ENCODE assay signal across 13 cellular contexts in genomic region chr2:189658808-189659207, GRCh38. TPM values are rescaled to one million over a fixed set of nuclear protein-coding genes. Genes with fewer than 3 reads are reported as not detected.
DNase-seq lines count a peak whose midpoint lies in the region; ATAC-seq lines count a peak whose summit lies in the region.
"Had no signal": no experiment of that assay in that cellular context is flagged by ENCODE, and none has a peak within 500 bp of the region (broad histone marks: within the 10 kb centered on the region; RNA-seq: fewer than 3 reads in every experiment).

No MANE protein-coding gene starts in this region.

- peaks cover 4% of the 10 kb centered on the region for H3K36me3 Mint-ChIP-seq in T-helper 2 cell treated with Interferon-gamma antibody and Interleukin-4, amounts not matched to agents 5 μg/mL and 100 μg/mL, for 36 hours (ENCODE audit: low read depth)

- peak overlapping the region in 1 of 2 experiments; percentile 79 for H2BK12ac ChIP-seq in mesenchymal stem cell (ENCODE audit: low read length in 2 of 2)

- H4K8ac ChIP-seq in mesenchymal stem cell (ENCODE audit: low read length), result no peak overlapping the region

- H3K18ac ChIP-seq in mesenchymal stem cell (ENCODE audit: low read depth in 1 of 2, low read length in 2 of 2), result peak overlapping the region in 1 of 2 experiments; percentile 84

- WGBS in mesenchymal stem cell, result 77% methylated on average over 3 of the region's 5 CpGs

- peak overlapping the region; percentile 6 for H2BK15ac ChIP-seq in mesenchymal stem cell (ENCODE audit: low read depth, poor library complexity, severe bottlenecking)

- H3K4me3 Mint-ChIP-seq in T-helper 2 cell treated with Interferon-gamma antibody and Interleukin-4, amounts not matched to agents 5 μg/mL and 100 μg/mL, for 36 hours, result peak overlapping the region; percentile 62

- no peak overlapping the region for H2BK120ac ChIP-seq in mesenchymal stem cell (ENCODE audit: low read depth, low read length)

- H3K27me3 ChIP-seq in mesenchymal stem cell (ENCODE audit: control insufficient read depth in 1 of 2, insufficient read depth in 1 of 2, low read length in 2 of 2), result no peaks in the 10 kb centered on the region

- no peak overlapping the region for H3K4me2 ChIP-seq in mesenchymal stem cell (ENCODE audit: low read length, poor library complexity, severe bottlenecking)

- peak overlapping the region; percentile 22 for H4K91ac ChIP-seq in mesenchymal stem cell (ENCODE audit: low read length)

- peaks cover 7% of the 10 kb centered on the region for H3K9me3 Mint-ChIP-seq in T-helper 2 cell treated with Interferon-gamma antibody and Interleukin-4, amounts not matched to agents 5 μg/mL and 100 μg/mL, for 36 hours

- peaks cover 6% of the 10 kb centered on the region for H3K79me1 ChIP-seq in mesenchymal stem cell (replicated peaks; ENCODE audit: low read length, poor library complexity, severe bottlenecking)

- no peak overlapping the region for H2BK5ac ChIP-seq in mesenchymal stem cell (ENCODE audit: low read depth, low read length, poor library complexity, severe bottlenecking)

- H3K4me3 ChIP-seq in mesenchymal stem cell (ENCODE audit: insufficient read depth in 1 of 2, low read depth in 1 of 2, low read length in 2 of 2), result no peak overlapping the region

- H3K27ac Mint-ChIP-seq in T-helper 2 cell treated with Interferon-gamma antibody and Interleukin-4, amounts not matched to agents 5 μg/mL and 100 μg/mL, for 36 hours, result peak overlapping the region; percentile 85

- H3K4ac ChIP-seq in mesenchymal stem cell (ENCODE audit: low read depth in 1 of 2, low read length in 2 of 2), result no peak overlapping the region

- H3K4me1 Mint-ChIP-seq in T-helper 2 cell treated with Interferon-gamma antibody and Interleukin-4, amounts not matched to agents 5 μg/mL and 100 μg/mL, for 36 hours (ENCODE audit: low read depth), result peaks cover 36% of the 10 kb centered on the region

- H3K27me3 Mint-ChIP-seq in T-helper 2 cell treated with Interferon-gamma antibody and Interleukin-4, amounts not matched to agents 5 μg/mL and 100 μg/mL, for 36 hours (ENCODE audit: low read depth), result no peaks in the 10 kb centered on the region

- H2AK5ac ChIP-seq in mesenchymal stem cell (ENCODE audit: low read length, severe bottlenecking), result no peak overlapping the region

- ATAC-seq in GM18867 (IDR thresholded peaks at IDR 0.05; ENCODE audit: unreplicated experiment) (peak; percentile 20), HG02973 (IDR thresholded peaks at IDR 0.05; ENCODE audit: unreplicated experiment) (no peak), HG02642 (IDR thresholded peaks at IDR 0.05; ENCODE audit: poor library complexity, unreplicated experiment) (no peak)
- ATAC-seq: PC-3 had no signal

- H3K14ac ChIP-seq in mesenchymal stem cell (ENCODE audit: low read length in 2 of 2), result no peak overlapping the region

- H2AFZ ChIP-seq in mesenchymal stem cell (ENCODE audit: low read depth, low read length), result no peak overlapping the region

- DNase-seq in AG20443 (ENCODE audit: low spot score), result peak; percentile 20
- DNase-seq in T-helper 2 cell treated with Interferon-gamma antibody and Interleukin-4, amounts not matched to agents 5 μg/mL and 100 μg/mL, for 36 hours (ENCODE audit: low spot score), result no peak
- DNase-seq in mesenchymal stem cell, result no peak
- DNase-seq in NCI-H69 (lab: John Stamatoyannopoulos, UW), result no peak
- DNase-seq in GM03348 (ENCODE audit: low spot score), result no peak
- DNase-seq: Caco-2; GOT3; PC-3; stimulated activated CD4-positive, alpha-beta T cell treated with anti-CD3 and anti-CD28 coated beads, Interleukin-12 subunit alpha, Interleukin-12 subunit beta, amount 100 ng/mL, for 4 hours; T-helper 9 cell had no signal

- H3K4me1 ChIP-seq in mesenchymal stem cell (ENCODE audit: control insufficient read depth, insufficient read depth, low read depth, low read length), result peaks cover 2% of the 10 kb centered on the region

- H3K36me3 ChIP-seq in mesenchymal stem cell (ENCODE audit: control insufficient read depth in 1 of 2, insufficient read depth in 2 of 2, low read depth in 1 of 2, low read length in 2 of 2), result no peaks in the 10 kb centered on the region

- no peak overlapping the region for H3K23ac ChIP-seq in mesenchymal stem cell (ENCODE audit: low read length in 2 of 2)

- H3K9ac ChIP-seq in mesenchymal stem cell (ENCODE audit: low read length), result no peak overlapping the region

- H3K27ac ChIP-seq in mesenchymal stem cell (ENCODE audit: low read length, poor library complexity, severe bottlenecking), result no peak overlapping the region

- H3K9me3 ChIP-seq in mesenchymal stem cell (ENCODE audit: control insufficient read depth, low read length), result no peaks in the 10 kb centered on the region
- H3K9me3 ChIP-seq: Caco-2 had no signal

RNA-seq across cellular contexts. Expression of gene ASNSD1, which starts 2.5 kb away (rescaled TPM):
- 48.2 TPM for polyA plus RNA-seq in mesenchymal stem cell (2013, experiment 1 of 2)
- 51.3 TPM for polyA plus RNA-seq in mesenchymal stem cell (2013, experiment 2 of 2)

RNA-seq across cellular contexts. Expression of gene ANKAR, which starts 15.7 kb away (rescaled TPM):
- 1.1 TPM for polyA plus RNA-seq in mesenchymal stem cell (2013, experiment 1 of 2)
- polyA plus RNA-seq in mesenchymal stem cell (2013, experiment 2 of 2), result 1.1 TPM
